In the genomic region with DNA sequence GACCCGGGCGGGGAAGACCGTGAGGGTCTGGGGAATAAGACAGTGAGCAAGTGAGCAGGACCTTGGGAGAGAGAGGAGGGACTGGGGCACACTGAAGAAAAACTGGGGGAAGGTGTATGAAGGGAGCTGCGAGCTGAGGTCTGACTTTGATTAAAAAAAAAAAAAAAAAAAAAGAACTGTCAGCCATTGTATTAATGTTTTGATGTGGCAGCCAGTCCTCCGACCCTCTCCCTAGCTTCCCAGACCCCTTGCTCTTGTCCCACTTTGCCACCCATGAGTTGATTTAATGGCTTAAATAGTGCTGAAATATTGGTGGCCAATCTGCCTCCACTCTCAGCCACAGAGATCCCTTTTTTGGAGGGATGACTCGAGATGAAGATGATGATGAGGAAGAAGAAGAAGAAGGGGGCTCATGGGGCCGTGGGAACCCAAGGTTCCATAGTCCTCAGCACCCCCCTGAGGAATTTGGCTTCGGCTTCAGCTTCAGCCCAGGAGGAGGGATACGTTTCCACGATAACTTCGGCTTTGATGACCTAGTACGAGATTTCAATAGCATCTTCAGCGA, we compare ENCODE assay signal across 8 cellular contexts. TPM values are rescaled to one million over a fixed set of nuclear protein-coding genes. Genes with fewer than 3 reads are reported as not detected.
DNase-seq lines count a peak whose midpoint lies in the region; ATAC-seq and TF ChIP-seq lines count a peak whose summit lies in the region.

No MANE protein-coding gene starts in this region.

- H3K4me1 ChIP-seq in CD8-positive, alpha-beta T cell (ENCODE audit: insufficient read depth, low read length): peaks cover 22% of the 10 kb centered on the region
- H3K4me1 ChIP-seq in OCI-LY7 (ENCODE audit: insufficient read depth, low read length, poor library complexity, severe bottlenecking) (peaks cover 21% of the 10 kb centered on the region), neutrophil (ENCODE audit: control insufficient read depth in 1 of 2, insufficient read depth in 1 of 2, low read depth in 1 of 2, low read length in 1 of 2) (peaks cover 7 to 21% of the 10 kb centered on the region in 2 experiments)

- no peak for TF ChIP-seq CTCF in CD8-positive, alpha-beta T cell (IDR thresholded peaks at IDR 0.05)
- TF ChIP-seq CTCF in OCI-LY7 (conservative IDR thresholded peaks at IDR 0.05; ENCODE audit: low read length) (no peak), epithelial cell of esophagus (IDR thresholded peaks at IDR 0.05; ENCODE audit: insufficient read depth, low read depth, low read length, missing control alignments) (no peak), neutrophil (IDR thresholded peaks at IDR 0.05) (no peak)

- CTCF ChIA-PET in CD8-positive, alpha-beta T cell (lab: Charles Lee): interaction anchor here (0.8 to 5.1 kb wide), 6 partner anchors 51 to 209 kb away, joined by 3 to 52 read pairs (median 6); no protein-coding TSS in a partner anchor
- CTCF ChIA-PET in OCI-LY7 (lab: Charles Lee; ENCODE audit: unreplicated experiment): no interaction called here

- peak overlapping the region; percentile 95 for H3K4me2 ChIP-seq in OCI-LY7 (ENCODE audit: low read length)

- peaks cover 17% of the 10 kb centered on the region for H3K36me3 ChIP-seq in CD8-positive, alpha-beta T cell (ENCODE audit: insufficient read depth, low read length)
- H3K36me3 ChIP-seq in OCI-LY7 (ENCODE audit: insufficient read depth, low read length) (peaks cover 56% of the 10 kb centered on the region), neutrophil (peaks cover 42% of the 10 kb centered on the region)

- no peaks in the 10 kb centered on the region for H3K9me3 Mint-ChIP-seq in CD8-positive, alpha-beta T cell

- H2AFZ ChIP-seq in OCI-LY7 (ENCODE audit: low read length): peak overlapping the region; percentile 81

- intact Hi-C loops in CD8-positive, alpha-beta T cell (cut with DNase I, micrococcal nuclease): loop anchor here (1.0 to 5.0 kb wide), 14 partner anchors 51 to 476 kb away; a partner anchor contains a TSS
- intact Hi-C loops in OCI-LY7 (cut with micrococcal nuclease; ENCODE audit: unreplicated experiment): loop anchor here (1.0 kb wide), 4 partner anchors 53 to 283 kb away; a partner anchor contains a TSS
- intact Hi-C loops in head of caudate nucleus (cut with DNase I): loop anchor here (2.0 to 5.0 kb wide), 2 partner anchors 52 to 64 kb away; a partner anchor contains a TSS

- H3K4me3 Mint-ChIP-seq in CD8-positive, alpha-beta T cell: peak overlapping the region; percentile 94

- TSS peak; percentile 81 for BruUV-seq in OCI-LY7 (replicated peaks; lab: Mats Ljungman, UMichigan)

- no peaks in the 10 kb centered on the region for H4K20me1 ChIP-seq in OCI-LY7 (ENCODE audit: insufficient read depth, low read length)

- H3K27ac ChIP-seq in CD8-positive, alpha-beta T cell (ENCODE audit: low read depth, low read length): peak overlapping the region; percentile 88
- H3K27ac ChIP-seq in OCI-LY7 (ENCODE audit: low read depth, low read length, poor library complexity, severe bottlenecking) (peak overlapping the region; percentile 74), neutrophil (peak overlapping the region; percentile 94)

- H3K9me2 ChIP-seq in OCI-LY7 (ENCODE audit: insufficient read depth, low read length): no peaks in the 10 kb centered on the region

- peak overlapping the region; percentile 98 for H3K27ac Mint-ChIP-seq in CD8-positive, alpha-beta T cell

- no peak for ATAC-seq in CD8-positive, alpha-beta T cell
- ATAC-seq in HG03280 (IDR thresholded peaks at IDR 0.05; ENCODE audit: unreplicated experiment): no peak

- H3K27me3 Mint-ChIP-seq in CD8-positive, alpha-beta T cell (ENCODE audit: low read depth): no peaks in the 10 kb centered on the region

- peak overlapping the region; percentile 85 for H3K4me3 ChIP-seq in CD8-positive, alpha-beta T cell (ENCODE audit: low read depth, low read length)
- H3K4me3 ChIP-seq in OCI-LY7 (ENCODE audit: low read depth, low read length, poor library complexity, severe bottlenecking) (peak overlapping the region; percentile 92), epithelial cell of esophagus (ENCODE audit: low read length) (peak overlapping the region; percentile 100), neutrophil (ENCODE audit: low read depth in 1 of 2, low read length in 1 of 2) (peak overlapping the region; percentile 73 to 98)

- peaks cover 38% of the 10 kb centered on the region for H3K4me1 Mint-ChIP-seq in CD8-positive, alpha-beta T cell (ENCODE audit: low read depth)

- H3K36me3 Mint-ChIP-seq in CD8-positive, alpha-beta T cell: peaks cover 66% of the 10 kb centered on the region

- no peaks in the 10 kb centered on the region for H3K27me3 ChIP-seq in CD8-positive, alpha-beta T cell (ENCODE audit: insufficient read depth, low read length)
- no peaks in the 10 kb centered on the region for H3K27me3 ChIP-seq in neutrophil

- DNase-seq in CD8-positive, alpha-beta T cell: no peak
- DNase-seq in OCI-LY7 (ENCODE audit: low spot score) (no peak), epithelial cell of esophagus (ENCODE audit: low read depth) (no peak), KG1 (lab: John Stamatoyannopoulos, UW) (no peak), head of caudate nucleus (no peak), dedifferentiated amniotic fluid mesenchymal stem cell (ENCODE audit: extremely low spot score) (no peak)

- no peaks in the 10 kb centered on the region for H3K9me3 ChIP-seq in CD8-positive, alpha-beta T cell (ENCODE audit: low read length)
- no peaks in the 10 kb centered on the region for H3K9me3 ChIP-seq in OCI-LY7 (ENCODE audit: low read length)
- no peaks in the 10 kb centered on the region for H3K9me3 ChIP-seq in neutrophil

- peaks cover 14% of the 10 kb centered on the region; the same call in 1 of the 2 replicates for H3K79me2 ChIP-seq in OCI-LY7 (ENCODE audit: insufficient read depth, low read depth, low read length)

- POLR2A ChIA-PET in CD8-positive, alpha-beta T cell (lab: Charles Lee): interaction anchor here (0.6 to 2.6 kb wide), 11 partner anchors 9 to 282 kb away, joined by 3 to 13 read pairs (median 4); a partner anchor contains a TSS
- POLR2A ChIA-PET in OCI-LY7 (lab: Charles Lee): interaction anchor here (0.6 to 1.4 kb wide), 5 partner anchors 11 to 76 kb away, joined by 3 to 5 read pairs (median 4); no protein-coding TSS in a partner anchor

RNA-seq across cellular contexts. Expression of a gene that starts 0.7 kb away (rescaled TPM):
- 10 to 100 TPM; 56.8 to 58.4 TPM for total RNA-seq in CD8-positive, alpha-beta T cell
- total RNA-seq in OCI-LY7 (2014; rRNA removed; shearing (Covaris generic)): 196 and 208 TPM in 2 replicates
- 170 and 174 TPM in 2 replicates for total RNA-seq in OCI-LY7 (2022)

RNA-seq across cellular contexts. Expression of a gene that starts 47.8 kb away (rescaled TPM):
- not detected for total RNA-seq in CD8-positive, alpha-beta T cell
- not detected in 2 replicates for total RNA-seq in OCI-LY7 (2014; rRNA removed; shearing (Covaris generic))
- total RNA-seq in OCI-LY7 (2022): not detected in 2 replicates

RNA-seq across cellular contexts. Expression of a gene that starts 52.2 kb away (rescaled TPM):
- 10 to 100 TPM; 51.1 to 58.4 TPM for total RNA-seq in CD8-positive, alpha-beta T cell
- total RNA-seq in OCI-LY7 (2014; rRNA removed; shearing (Covaris generic)): 20.3 and 28.8 TPM in 2 replicates
- 10.2 and 11.5 TPM in 2 replicates for total RNA-seq in OCI-LY7 (2022)

RNA-seq across cellular contexts. Expression of a gene that starts 52.3 kb away (rescaled TPM):
- total RNA-seq in CD8-positive, alpha-beta T cell: 100 to 1,000 TPM; 212 to 226 TPM
- 80.4 and 98.6 TPM in 2 replicates for total RNA-seq in OCI-LY7 (2014; rRNA removed; shearing (Covaris generic))
- 176 and 179 TPM in 2 replicates for total RNA-seq in OCI-LY7 (2022)
